Comparison of ENCODE assay signal across 14 cellular contexts in the genomic region with DNA sequence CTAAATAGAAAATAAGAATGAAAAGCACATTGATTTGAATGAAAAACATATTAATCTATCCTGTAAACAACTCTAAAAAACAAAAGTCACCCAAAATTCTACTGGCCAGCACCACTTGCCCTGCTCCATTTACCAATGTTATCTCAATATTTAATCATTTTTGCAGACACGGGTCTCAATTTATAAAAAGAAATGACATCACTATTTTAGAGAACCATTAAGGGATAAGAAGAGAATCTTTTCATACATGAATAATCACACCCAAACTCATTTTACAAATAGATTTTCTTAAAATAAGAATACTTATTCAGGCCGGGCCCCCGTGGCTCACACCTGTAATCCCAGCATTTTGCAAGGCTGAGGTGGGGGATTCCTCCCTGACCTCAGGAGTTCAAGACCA.
"Had no signal": no experiment of that assay in that cellular context is flagged by ENCODE, and none has a peak within 500 bp of the region (broad histone marks: within the 10 kb centered on the region; RNA-seq: fewer than 3 reads in every experiment).

No MANE protein-coding gene starts in this region.

- H3K27me3 Mint-ChIP-seq: activated CD4-positive, alpha-beta memory T cell treated with anti-CD3 and anti-CD28 coated beads, Interleukin-2, amount 10 ng/mL, durations not matched to agents 7 days and 5 days had no signal

- H3K27ac ChIP-seq: ascending aorta, esophagus muscularis mucosa, lower lobe of right lung, right atrium auricular region, transverse colon had no signal

- H3K27me3 ChIP-seq: ascending aorta, esophagus muscularis mucosa, right atrium auricular region, transverse colon had no signal

- ATAC-seq: activated CD4-positive, CD25-positive, alpha-beta regulatory T cell treated with anti-CD3 and anti-CD28 coated beads, Interleukin-2, amount 50 U/mL, for 24 hours; left cardiac atrium; lower lobe of right lung had no signal

- H3K27ac Mint-ChIP-seq: activated CD4-positive, alpha-beta memory T cell treated with anti-CD3 and anti-CD28 coated beads, Interleukin-2, amount 10 ng/mL, durations not matched to agents 7 days and 5 days had no signal

- H3K9me3 Mint-ChIP-seq: activated CD4-positive, alpha-beta memory T cell treated with anti-CD3 and anti-CD28 coated beads, Interleukin-2, amount 10 ng/mL, durations not matched to agents 7 days and 5 days; activated T-helper 2 cell treated with anti-CD3 and anti-CD28 coated beads, Interferon-gamma antibody, Interleukin-2, Interleukin-4, amounts not matched to agents 10 μg/mL and 5 μg/mL and 100 μg/mL, durations not matched to agents 14 hours and 24 hours and 36 hours had no signal

- DNase-seq: activated CD4-positive, alpha-beta memory T cell treated with anti-CD3 and anti-CD28 coated beads, Interleukin-2, amount 10 ng/mL, durations not matched to agents 7 days and 5 days; activated CD8-positive, alpha-beta memory T cell treated with anti-CD3 and anti-CD28 coated beads, Interleukin-2, amount 50 U/mL, for 48 hours; glutamatergic neuron; left cardiac atrium; lower lobe of right lung; midbrain; posterior cingulate gyrus; small intestine; transverse colon had no signal

- H3K9me3 ChIP-seq: ascending aorta, esophagus muscularis mucosa, lower lobe of right lung, right atrium auricular region, transverse colon had no signal

- H3K4me3 ChIP-seq: ascending aorta, esophagus muscularis mucosa, lower lobe of right lung, right atrium auricular region, transverse colon had no signal

- H3K4me3 Mint-ChIP-seq: activated CD4-positive, alpha-beta memory T cell treated with anti-CD3 and anti-CD28 coated beads, Interleukin-2, amount 10 ng/mL, durations not matched to agents 7 days and 5 days had no signal
